21 cellular contexts compared by ENCODE assay signal in the genomic region with DNA sequence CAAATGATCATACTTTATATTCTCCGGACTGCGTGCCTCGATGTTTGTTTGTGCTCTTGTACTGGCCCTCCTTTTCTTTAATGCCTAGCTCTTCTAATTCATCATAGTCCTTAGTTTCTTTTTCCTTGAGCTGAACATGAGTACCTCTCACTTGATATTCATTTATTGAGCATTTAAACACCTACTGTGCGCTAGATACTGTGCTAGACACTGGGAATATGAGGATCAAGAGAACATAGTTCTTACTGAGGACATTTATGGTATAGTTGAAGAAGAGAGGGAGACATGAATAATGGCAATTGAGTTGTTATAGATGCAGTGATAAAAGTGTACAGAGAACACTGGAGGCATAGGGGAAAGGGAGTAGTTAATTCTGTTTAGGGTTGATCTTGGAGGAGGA.
"Had no signal": no experiment of that assay in that cellular context is flagged by ENCODE, and none has a peak within 500 bp of the region (broad histone marks: within the 10 kb centered on the region; RNA-seq: fewer than 3 reads in every experiment).

No MANE protein-coding gene starts in this region.

- H3K4me2 ChIP-seq: KMS-11 had no signal

- H3K27ac ChIP-seq: KMS-11, SJSA1, SK-N-MC had no signal

- H3K4me1 ChIP-seq: SJSA1 had no signal

- H3K9ac ChIP-seq: KMS-11 had no signal

- DNase-seq: IMR-90, Kasumi-1, MM.1S, NCI-H1092 treated with DMSO at 0.1 percent for 48 hours, NCI-H1436, NCI-H187, NCI-H2029, NCI-H2081 treated with DMSO at 0.1 percent for 48 hours, NCI-H2171, NCI-H226, NCI-H446, NCI-H510A, NCI-H524 treated with DMSO at 0.1 percent for 48 hours, NCI-H69, NCI-H774, Right ventricle myocardium superior, RPMI8226, SIG-M5 had no signal

- H3K9me3 ChIP-seq: SJSA1 had no signal

- H3K4me3 ChIP-seq: SJSA1, SK-N-MC had no signal

- H3K27me3 ChIP-seq: SJSA1 had no signal
